In the genomic region with DNA sequence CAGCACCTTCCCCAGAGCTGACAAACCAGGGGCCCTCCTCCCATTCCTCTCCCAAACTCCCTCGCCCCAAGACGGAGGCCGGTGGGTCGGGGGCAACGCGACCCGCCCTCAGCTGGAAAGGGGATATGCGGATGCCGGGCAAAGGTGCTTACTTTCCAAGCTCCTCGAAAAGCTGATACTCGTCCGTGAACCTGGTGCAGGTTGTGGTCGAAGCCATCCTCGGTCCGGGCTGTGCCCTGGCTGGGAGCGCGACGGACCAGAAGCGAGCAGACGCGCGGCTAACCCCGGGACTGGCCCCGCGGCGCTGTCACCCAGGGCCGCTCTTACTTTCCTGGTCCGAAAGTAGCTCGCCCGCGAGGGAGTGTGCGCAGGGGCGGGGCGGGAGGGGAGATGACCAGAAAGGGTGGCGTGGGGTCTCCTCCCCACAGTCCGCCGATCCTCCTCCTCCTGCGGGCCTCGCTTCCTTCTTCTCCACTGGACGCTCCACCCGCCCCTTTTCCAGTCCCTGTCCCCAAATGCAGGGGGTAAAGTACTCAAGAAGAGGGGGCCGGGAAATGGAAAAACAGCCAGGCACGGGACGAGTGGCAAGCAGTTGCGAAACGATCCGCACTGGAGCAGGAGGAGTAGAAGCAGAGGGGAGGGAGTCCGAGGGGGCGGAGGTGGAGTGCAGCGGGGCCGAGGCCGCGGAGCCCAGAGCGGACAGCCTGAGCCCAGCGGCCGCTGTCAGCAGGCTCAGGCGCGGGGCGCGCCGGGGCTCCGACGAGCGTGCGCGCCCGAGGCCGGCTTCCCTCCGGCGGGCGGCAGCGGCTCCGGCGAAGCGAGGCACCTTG, we compare ENCODE assay signal across 8 cellular contexts. TPM values are rescaled to one million over a fixed set of nuclear protein-coding genes. Genes with fewer than 3 reads are reported as not detected.
DNase-seq lines count a peak whose midpoint lies in the region; ATAC-seq, FAIRE-seq and TF ChIP-seq lines count a peak whose summit lies in the region.

No MANE protein-coding gene starts in this region.

- no peaks in the 10 kb centered on the region for H3K27me3 ChIP-seq in BLaER1 treated with 17β-estradiol and CSF1 and Interleukin-3, amounts not matched to agents 10 nM and 100 nM
- H3K27me3 ChIP-seq in Peyer's patch (no peaks in the 10 kb centered on the region), neuron (ENCODE audit: insufficient read depth, low read length) (no peaks in the 10 kb centered on the region), thymus (ENCODE audit: control insufficient read depth, insufficient read depth) (no peaks in the 10 kb centered on the region)

- WGBS in thymus = under 1% methylated on average over 75 of the region's 75 CpGs

- TF ChIP-seq POLR2A in Peyer's patch (IDR thresholded peaks at IDR 0.05) = peak; percentile 13 to 56

- H3K4me3 ChIP-seq in BLaER1 treated with 17β-estradiol and CSF1 and Interleukin-3, amounts not matched to agents 10 nM and 100 nM = peak overlapping the region; percentile 81 to 97 (median 94)
- H3K4me3 ChIP-seq in Peyer's patch (peak overlapping the region; percentile 72 to 88 (median 74)), neuron (ENCODE audit: low read length) (peak overlapping the region; percentile 87), thymus (ENCODE audit: low read length) (peak overlapping the region; percentile 78)

- no peaks in the 10 kb centered on the region for H3K9me3 ChIP-seq in BLaER1 treated with 17β-estradiol and CSF1 and Interleukin-3, amounts not matched to agents 10 nM and 100 nM (replicated peaks in 1 of 11)
- no peaks in the 10 kb centered on the region for H3K9me3 ChIP-seq in Peyer's patch
- no peaks in the 10 kb centered on the region for H3K9me3 ChIP-seq in neuron (ENCODE audit: low read length)
- H3K9me3 ChIP-seq in thymus (ENCODE audit: control insufficient read depth) = no peaks in the 10 kb centered on the region

- no peak for TF ChIP-seq CTCF in Peyer's patch (IDR thresholded peaks at IDR 0.05)

- H3K4me1 ChIP-seq in BLaER1 treated with 17β-estradiol and CSF1 and Interleukin-3, amounts not matched to agents 10 nM and 100 nM = peaks cover 21 to 41% (median 32%) of the 10 kb centered on the region in 10 experiments
- H3K4me1 ChIP-seq in Peyer's patch = peaks cover 0 to 6% (median 2%) of the 10 kb centered on the region in 4 donors
- H3K4me1 ChIP-seq in neuron (ENCODE audit: insufficient read depth, low read length) = peaks cover 35% of the 10 kb centered on the region
- peaks cover 3% of the 10 kb centered on the region for H3K4me1 ChIP-seq in thymus (ENCODE audit: control insufficient read depth, insufficient read depth, low read length)

- H4K20me1 ChIP-seq in BLaER1 treated with 17β-estradiol and CSF1 and Interleukin-3, amounts not matched to agents 10 nM and 100 nM = peaks cover 0 to 31% (median 0%) of the 10 kb centered on the region in 11 experiments; a peak in 7 of 22 replicates

- no peak for FAIRE-seq in frontal cortex (lab: Jason Lieb, UNC)

- peak overlapping the region; percentile 77 to 95 (median 85) for H3K4me2 ChIP-seq in BLaER1 treated with 17β-estradiol and CSF1 and Interleukin-3, amounts not matched to agents 10 nM and 100 nM

- H3K36me3 ChIP-seq in BLaER1 treated with 17β-estradiol and CSF1 and Interleukin-3, amounts not matched to agents 10 nM and 100 nM = peaks cover 0 to 13% (median 0%) of the 10 kb centered on the region in 11 experiments; a peak in 7 of 22 replicates
- H3K36me3 ChIP-seq in Peyer's patch (no peaks in the 10 kb centered on the region), neuron (ENCODE audit: insufficient read depth, low read length) (peaks cover 2% of the 10 kb centered on the region), thymus (ENCODE audit: control insufficient read depth, insufficient read depth) (no peaks in the 10 kb centered on the region)

- peak overlapping the region; percentile 90 to 96 (median 93) for H3K9ac ChIP-seq in BLaER1 treated with 17β-estradiol and CSF1 and Interleukin-3, amounts not matched to agents 10 nM and 100 nM

- H2AFZ ChIP-seq in neuron (ENCODE audit: low read depth, low read length) = peak overlapping the region; percentile 45

- DNase-seq in Peyer's patch (peak; percentile 61 to 87 (median 85)), frontal cortex (ENCODE audit: low spot score in 2 of 2) (peak; percentile 48 to 54)
- DNase-seq in activated naive CD4-positive, alpha-beta T cell treated with Interleukin-2 at 50 U/mL for 16 hours = peak; percentile 54

- ATAC-seq in GM19043 (IDR thresholded peaks at IDR 0.05; ENCODE audit: low read depth, unreplicated experiment) (peak; percentile 14), HG03175 (IDR thresholded peaks at IDR 0.05; ENCODE audit: unreplicated experiment) (peak; percentile 30)

- H3K27ac ChIP-seq in BLaER1 treated with 17β-estradiol and CSF1 and Interleukin-3, amounts not matched to agents 10 nM and 100 nM = peak overlapping the region; percentile 87 to 98 (median 95)
- H3K27ac ChIP-seq in Peyer's patch (peak overlapping the region; percentile 98 to 99 (median 98)), thymus (ENCODE audit: low read depth) (peak overlapping the region; percentile 99)

RNA-seq across cellular contexts. Expression of gene CAMK2D, which starts 0.5 kb away (rescaled TPM):
- 100 to 1,000 TPM in 1 of 4 donors, 10 to 100 TPM in 3; 38.8 to 125 (median 63.5) TPM for total RNA-seq in Peyer's patch
- 69.7 TPM for total RNA-seq in frontal cortex
- polyA plus RNA-seq in thymus = 23.0 TPM

Comparison
In these comparisons a context has a peak if more than half of its experiments do, and no peak if none do; other contexts are left out.
1. Peak in every context shown above with its lines: DNase-seq, ATAC-seq, H3K4me3 ChIP-seq and H3K27ac ChIP-seq.